In the genomic region with DNA sequence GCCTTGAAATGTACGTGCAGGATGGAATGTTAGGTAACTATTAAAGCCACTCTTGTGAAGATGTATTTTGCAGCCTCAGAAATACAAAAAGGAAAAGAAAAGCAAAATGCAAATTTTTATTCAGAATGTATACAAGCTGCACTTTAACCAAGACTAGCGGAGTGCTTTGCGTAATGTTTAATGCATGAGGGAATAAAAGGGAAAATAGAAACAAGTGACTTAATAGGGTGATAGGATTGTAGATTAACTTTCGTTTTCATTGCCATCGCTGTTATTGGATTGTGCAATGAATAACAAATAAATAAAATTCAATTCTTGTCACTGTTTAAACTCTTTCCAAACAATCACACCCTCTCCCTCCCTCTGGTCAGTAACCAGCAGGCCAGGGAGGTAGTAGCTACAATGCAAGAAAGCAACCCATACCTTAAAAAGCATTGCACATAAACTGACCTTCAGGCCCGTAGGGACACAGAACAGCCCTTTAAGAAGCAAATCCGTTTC, we compare ENCODE assay signal across 8 cellular contexts. TPM values are rescaled to one million over a fixed set of nuclear protein-coding genes. Genes with fewer than 3 reads are reported as not detected.
DNase-seq lines count a peak whose midpoint lies in the region; ATAC-seq and TF ChIP-seq lines count a peak whose summit lies in the region.

No MANE protein-coding gene starts in this region.

- peak; percentile 5 for DNase-seq in COR-L47 (lab: John Stamatoyannopoulos, UW)
- peak; percentile 43 for DNase-seq in HuH-7.5 (ENCODE audit: low spot score)
- DNase-seq in breast epithelium (ENCODE audit: low spot score in 2 of 2) = no peak
- DNase-seq in mucosa of descending colon = peak in 1 of 3 donors; percentile 37
- no peak for DNase-seq in NCI-H1048 (lab: John Stamatoyannopoulos, UW)
- DNase-seq in activated CD4-positive, CD25-positive, alpha-beta regulatory T cell (lab: John Stamatoyannopoulos, UW) = no peak

- peak; percentile 34 for ATAC-seq in mucosa of descending colon
- ATAC-seq in HG03469 (IDR thresholded peaks at IDR 0.05; ENCODE audit: unreplicated experiment) = no peak
- ATAC-seq in GM21825 (IDR thresholded peaks at IDR 0.05; ENCODE audit: unreplicated experiment) = no peak

- TF ChIP-seq POLR2A in breast epithelium (IDR thresholded peaks at IDR 0.05) = no peak

- TF ChIP-seq CTCF in breast epithelium (IDR thresholded peaks at IDR 0.05) (no peak), mucosa of descending colon (IDR thresholded peaks at IDR 0.05) (no peak)

- H3K4me3 ChIP-seq in breast epithelium = peak overlapping the region; percentile 78 to 98 (median 95)
- peak overlapping the region; percentile 97 for H3K4me3 ChIP-seq in mucosa of descending colon

- intact Hi-C loops in breast epithelium (cut with DNase I; ENCODE audit: low total_unique reads) (loop anchor here (5.0 kb wide), 1 partner anchor 110 kb away; no protein-coding TSS in a partner anchor), mucosa of descending colon (cut with DNase I, micrococcal nuclease) (no loop called here)

- H3K4me1 ChIP-seq in breast epithelium (peaks cover 0 to 10% of the 10 kb centered on the region in 2 donors), mucosa of descending colon (ENCODE audit: low read depth) (peaks cover 29% of the 10 kb centered on the region)

- H3K27ac ChIP-seq in breast epithelium = peak overlapping the region; percentile 90 to 91

- H3K27me3 ChIP-seq in breast epithelium = no peaks in the 10 kb centered on the region

- no peaks in the 10 kb centered on the region for H3K36me3 ChIP-seq in breast epithelium
- no peaks in the 10 kb centered on the region for H3K36me3 ChIP-seq in mucosa of descending colon (ENCODE audit: low read depth)

- H3K9me3 ChIP-seq in breast epithelium = no peaks in the 10 kb centered on the region
- no peaks in the 10 kb centered on the region for H3K9me3 ChIP-seq in mucosa of descending colon

RNA-seq across cellular contexts. Expression of gene TFRC, which starts 0.6 kb away (rescaled TPM):
- total RNA-seq in breast epithelium (100 to 1,000 TPM in 1 of 3 donors, 10 to 100 TPM in 2; 57.6 to 116 (median 80.3) TPM), mucosa of descending colon (100 to 1,000 TPM; 119 to 225 (median 167) TPM)

Comparison
In these comparisons a context has a peak if more than half of its experiments do, and no peak if none do; other contexts are left out.
1. DNase-seq: peak in COR-L47 (single experiment) and HuH-7.5 (single experiment); none in breast epithelium (0 of 2), NCI-H1048 (single experiment) and activated CD4-positive, CD25-positive, alpha-beta regulatory T cell (0 of 4).